Comparison of ENCODE assay signal across 2 cellular contexts in genomic region chr7:134648456-134648855, GRCh38.
TF ChIP-seq lines count a peak whose summit lies in the region.

No MANE protein-coding gene starts in this region.

TF ChIP-seq in IMR-90, 13 proteins besides CTCF, POLR2A, EP300 and RAD21:
- TF ChIP-seq RFX5 (IDR thresholded peaks at IDR 0.05; ENCODE audit: low read depth, low read length) (no peak), NFE2L2 (IDR thresholded peaks at IDR 0.05; ENCODE audit: low read depth, low read length) (no peak), RCOR1 (IDR thresholded peaks at IDR 0.05; ENCODE audit: insufficient replicate concordance, low read length) (no peak), BHLHE40 (IDR thresholded peaks at IDR 0.05; ENCODE audit: low read depth, low read length) (no peak), SMC3 (IDR thresholded peaks at IDR 0.05; ENCODE audit: low read depth, low read length) (no peak), CEBPB (IDR thresholded peaks at IDR 0.05; ENCODE audit: low read depth, low read length) (no peak), MAZ (IDR thresholded peaks at IDR 0.05; ENCODE audit: borderline replicate concordance, low read depth, low read length) (no peak), USF2 (IDR thresholded peaks at IDR 0.05; ENCODE audit: low read depth, low read length) (no peak), MAFK (IDR thresholded peaks at IDR 0.05; ENCODE audit: low read depth, low read length) (no peak)

TF ChIP-seq in GM12878, 131 proteins besides CTCF, POLR2A, EP300 and RAD21:
- TF ChIP-seq MLLT1 (IDR thresholded peaks at IDR 0.05) = no peak
